ENCODE assay signal across 2 cellular contexts in genomic region chr12:90079811-90080210, GRCh38.
TF ChIP-seq lines count a peak whose summit lies in the region.

No MANE protein-coding gene starts in this region.

TF ChIP-seq in IMR-90, 13 proteins besides CTCF, POLR2A, EP300 and RAD21:
- TF ChIP-seq, protein P1, sequence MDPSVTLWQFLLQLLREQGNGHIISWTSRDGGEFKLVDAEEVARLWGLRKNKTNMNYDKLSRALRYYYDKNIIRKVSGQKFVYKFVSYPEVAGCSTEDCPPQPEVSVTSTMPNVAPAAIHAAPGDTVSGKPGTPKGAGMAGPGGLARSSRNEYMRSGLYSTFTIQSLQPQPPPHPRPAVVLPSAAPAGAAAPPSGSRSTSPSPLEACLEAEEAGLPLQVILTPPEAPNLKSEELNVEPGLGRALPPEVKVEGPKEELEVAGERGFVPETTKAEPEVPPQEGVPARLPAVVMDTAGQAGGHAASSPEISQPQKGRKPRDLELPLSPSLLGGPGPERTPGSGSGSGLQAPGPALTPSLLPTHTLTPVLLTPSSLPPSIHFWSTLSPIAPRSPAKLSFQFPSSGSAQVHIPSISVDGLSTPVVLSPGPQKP (IDR thresholded peaks at IDR 0.05; ENCODE audit: borderline replicate concordance, low read depth, low read length) = no peak
- TF ChIP-seq BHLHE40 (IDR thresholded peaks at IDR 0.05; ENCODE audit: low read depth, low read length) = no peak

TF ChIP-seq in WTC11, 78 proteins besides CTCF, POLR2A, EP300 and RAD21:
- TF ChIP-seq, protein P2, sequence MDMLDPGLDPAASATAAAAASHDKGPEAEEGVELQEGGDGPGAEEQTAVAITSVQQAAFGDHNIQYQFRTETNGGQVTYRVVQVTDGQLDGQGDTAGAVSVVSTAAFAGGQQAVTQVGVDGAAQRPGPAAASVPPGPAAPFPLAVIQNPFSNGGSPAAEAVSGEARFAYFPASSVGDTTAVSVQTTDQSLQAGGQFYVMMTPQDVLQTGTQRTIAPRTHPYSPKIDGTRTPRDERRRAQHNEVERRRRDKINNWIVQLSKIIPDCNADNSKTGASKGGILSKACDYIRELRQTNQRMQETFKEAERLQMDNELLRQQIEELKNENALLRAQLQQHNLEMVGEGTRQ (CRISPR knock-in tag; IDR thresholded peaks at IDR 0.05) = peak; percentile 36; the same call in 1 of the 2 replicates
- no peak for TF ChIP-seq NR1H2 (CRISPR knock-in tag; IDR thresholded peaks at IDR 0.05)
- TF ChIP-seq FOXP4 (CRISPR knock-in tag; IDR thresholded peaks at IDR 0.05) = no peak
- TF ChIP-seq, protein P3, sequence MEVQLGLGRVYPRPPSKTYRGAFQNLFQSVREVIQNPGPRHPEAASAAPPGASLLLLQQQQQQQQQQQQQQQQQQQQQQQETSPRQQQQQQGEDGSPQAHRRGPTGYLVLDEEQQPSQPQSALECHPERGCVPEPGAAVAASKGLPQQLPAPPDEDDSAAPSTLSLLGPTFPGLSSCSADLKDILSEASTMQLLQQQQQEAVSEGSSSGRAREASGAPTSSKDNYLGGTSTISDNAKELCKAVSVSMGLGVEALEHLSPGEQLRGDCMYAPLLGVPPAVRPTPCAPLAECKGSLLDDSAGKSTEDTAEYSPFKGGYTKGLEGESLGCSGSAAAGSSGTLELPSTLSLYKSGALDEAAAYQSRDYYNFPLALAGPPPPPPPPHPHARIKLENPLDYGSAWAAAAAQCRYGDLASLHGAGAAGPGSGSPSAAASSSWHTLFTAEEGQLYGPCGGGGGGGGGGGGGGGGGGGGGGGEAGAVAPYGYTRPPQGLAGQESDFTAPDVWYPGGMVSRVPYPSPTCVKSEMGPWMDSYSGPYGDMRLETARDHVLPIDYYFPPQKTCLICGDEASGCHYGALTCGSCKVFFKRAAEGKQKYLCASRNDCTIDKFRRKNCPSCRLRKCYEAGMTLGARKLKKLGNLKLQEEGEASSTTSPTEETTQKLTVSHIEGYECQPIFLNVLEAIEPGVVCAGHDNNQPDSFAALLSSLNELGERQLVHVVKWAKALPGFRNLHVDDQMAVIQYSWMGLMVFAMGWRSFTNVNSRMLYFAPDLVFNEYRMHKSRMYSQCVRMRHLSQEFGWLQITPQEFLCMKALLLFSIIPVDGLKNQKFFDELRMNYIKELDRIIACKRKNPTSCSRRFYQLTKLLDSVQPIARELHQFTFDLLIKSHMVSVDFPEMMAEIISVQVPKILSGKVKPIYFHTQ (CRISPR knock-in tag; IDR thresholded peaks at IDR 0.05) = no peak
- TF ChIP-seq CREM (CRISPR knock-in tag; IDR thresholded peaks at IDR 0.05) = no peak
- no peak for TF ChIP-seq CBFB (CRISPR knock-in tag; IDR thresholded peaks at IDR 0.05; ENCODE audit: low read depth)
- no peak for TF ChIP-seq GTF2I (CRISPR knock-in tag; conservative IDR thresholded peaks at IDR 0.05)
